ENCODE assay signal across 22 cellular contexts in the genomic region with DNA sequence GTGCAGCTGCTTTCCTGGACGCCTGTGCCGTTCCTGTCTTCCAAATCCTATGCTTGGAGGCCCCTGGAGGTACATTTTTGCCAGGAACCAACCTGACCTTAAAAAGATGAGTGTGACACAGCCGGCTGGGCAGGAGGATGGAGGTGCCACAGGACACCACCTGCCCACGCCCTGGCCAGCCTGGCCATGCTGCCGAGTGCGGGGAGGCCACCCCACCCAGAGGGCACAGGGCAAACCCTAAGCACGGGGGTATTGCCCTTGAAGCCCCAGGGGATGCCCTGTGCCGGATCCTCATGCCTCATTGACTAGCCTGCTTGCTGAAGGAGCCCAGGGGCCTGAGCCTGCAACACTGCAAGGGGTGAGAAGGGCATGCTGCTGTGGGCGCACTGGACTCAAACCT.
"Had no signal": no experiment of that assay in that cellular context is flagged by ENCODE, and none has a peak within 500 bp of the region (broad histone marks: within the 10 kb centered on the region; RNA-seq: fewer than 3 reads in every experiment).

No MANE protein-coding gene starts in this region.

- H3K27me3 ChIP-seq: MG63, SJSA1 had no signal

- H3K4me3 ChIP-seq: MG63, SJSA1, SK-N-MC had no signal

- H3K9me3 ChIP-seq: MG63, SJSA1 had no signal

- H3K4me1 ChIP-seq: SJSA1 had no signal

- H3K27ac ChIP-seq: HL-60, SJSA1 had no signal

- H3K9me3 Mint-ChIP-seq: IgD-negative memory B cell had no signal

- DNase-seq: KBM-7, MG63, NCI-H1092, NCI-H1105 treated with DMSO at 0.1 percent for 48 hours, NCI-H1417 treated with DMSO at 0.1 percent for 48 hours, NCI-H146, NCI-H1694 treated with DMSO at 0.1 percent for 48 hours, NCI-H2081 treated with DMSO at 0.1 percent for 48 hours, NCI-H2171, NCI-H226, NCI-H446, NCI-H510A, NCI-H524 treated with DMSO at 0.1 percent for 48 hours, NCI-H69, NCI-H774, Right ventricle myocardium superior, RPMI8226, SIG-M5 had no signal

- H3K4me3 Mint-ChIP-seq: IgD-negative memory B cell had no signal

- H3K27me3 Mint-ChIP-seq: IgD-negative memory B cell had no signal
